25 cellular contexts compared by ENCODE assay signal in the genomic region with DNA sequence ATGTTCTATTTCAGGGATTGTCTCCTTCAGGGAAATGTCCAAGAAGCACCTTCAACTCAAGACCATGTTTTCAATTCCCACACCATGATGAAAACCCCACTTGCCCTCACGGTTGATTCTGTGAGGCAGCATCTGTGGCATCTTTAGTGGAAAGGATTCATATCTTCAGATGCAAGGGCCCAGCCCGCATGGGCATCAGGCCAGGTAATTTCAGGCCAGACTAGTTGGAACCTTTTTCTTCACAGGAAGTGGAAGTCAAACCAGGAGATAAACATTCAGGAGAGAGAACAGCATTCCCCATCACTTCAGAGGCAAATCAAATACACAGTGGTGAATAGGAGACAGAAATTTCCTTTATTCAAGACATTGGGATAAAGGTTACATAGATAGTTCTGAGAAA.
DNase-seq lines count a peak whose midpoint lies in the region; ATAC-seq and TF ChIP-seq lines count a peak whose summit lies in the region.
"Had no signal": no experiment of that assay in that cellular context is flagged by ENCODE, and none has a peak within 500 bp of the region (broad histone marks: within the 10 kb centered on the region; RNA-seq: fewer than 3 reads in every experiment).

No MANE protein-coding gene starts in this region.

- H3K27ac ChIP-seq in SK-N-SH (ENCODE audit: low read depth in 2 of 2, low read length in 1 of 2), result no peak overlapping the region
- H3K27ac ChIP-seq in sigmoid colon, result peak overlapping the region in 2 of 4 donors; percentile 4 to 7
- no peak overlapping the region for H3K27ac ChIP-seq in WERI-Rb-1
- H3K27ac ChIP-seq: 22Rv1, C4-2B, GM23248, HL-60, PC-9 had no signal

- TF ChIP-seq RAD21 in SK-N-SH (IDR thresholded peaks at IDR 0.05; ENCODE audit: low read length), result no peak

- H3K27me3 ChIP-seq in SK-N-SH (ENCODE audit: insufficient read depth) (no peaks in the 10 kb centered on the region), MG63 (no peaks in the 10 kb centered on the region), sigmoid colon (no peaks in the 10 kb centered on the region), WERI-Rb-1 (ENCODE audit: insufficient read depth, low read depth, severe bottlenecking) (no peaks in the 10 kb centered on the region)

- H3K36me3 ChIP-seq in SK-N-SH (replicated peaks in 1 of 2; ENCODE audit: control insufficient read depth in 1 of 2, insufficient read depth in 2 of 2, low read length in 1 of 2) (no peaks in the 10 kb centered on the region), MG63 (no peaks in the 10 kb centered on the region), sigmoid colon (no peaks in the 10 kb centered on the region), WERI-Rb-1 (no peaks in the 10 kb centered on the region)

- 80% methylated on average over 2 of the region's 2 CpGs for WGBS in SK-N-SH (ENCODE audit: low lambda C conversion rate)
- 82 to 86% methylated on average over 2 of the region's 2 CpGs for WGBS in sigmoid colon, 2 donors

- H3K9me3 ChIP-seq in SK-N-SH (no peaks in the 10 kb centered on the region), MG63 (no peaks in the 10 kb centered on the region), sigmoid colon (no peaks in the 10 kb centered on the region), WERI-Rb-1 (ENCODE audit: severe bottlenecking) (no peaks in the 10 kb centered on the region)

- ATAC-seq in SK-N-SH treated with all-trans-retinoic acid at 6 μM for 48 hours, result no peak
- ATAC-seq: CD8-positive, alpha-beta T cell; GM12878; K562 had no signal

- no peak for DNase-seq in SK-N-SH
- peak; percentile 25 for DNase-seq in MG63
- DNase-seq in epithelial cell of esophagus (ENCODE audit: low read depth), result peak; percentile 25
- peak; percentile 72 for DNase-seq in sigmoid colon
- DNase-seq in WERI-Rb-1, result no peak
- DNase-seq in activated CD4-positive, alpha-beta T cell treated with anti-CD3 and anti-CD28 coated beads for 48 hours, result no peak
- DNase-seq: Caco-2; CD8-positive, alpha-beta T cell; EL; GDM1; GM23248; H7; Kasumi-1; NCI-H1105 treated with DMSO at 0.1 percent for 48 hours; NCI-H146; NCI-H1930; NCI-H526 treated with DMSO at 0.1 percent for 48 hours; PC-9; SHP77 treated with DMSO at 0.1 percent for 48 hours had no signal

- H2AFZ ChIP-seq in SK-N-SH (ENCODE audit: low read depth), result no peak overlapping the region
- H2AFZ ChIP-seq: GM23248, PC-9 had no signal

- no peak for TF ChIP-seq POLR2A in sigmoid colon (IDR thresholded peaks at IDR 0.05)

- H3K4me1 ChIP-seq in SK-N-SH (ENCODE audit: control insufficient read depth in 1 of 2, insufficient read depth in 2 of 2, low read depth in 1 of 2, low read length in 1 of 2) (peaks cover 5 to 10% of the 10 kb centered on the region in 2 experiments; a peak in 2 of 4 replicates), sigmoid colon (peaks cover 0 to 32% (median 27%) of the 10 kb centered on the region in 4 donors)
- H3K4me1 ChIP-seq: Caco-2 had no signal

- no peak overlapping the region for H3K9ac ChIP-seq in SK-N-SH
- H3K9ac ChIP-seq: GM23248 had no signal

- H3K4me2 ChIP-seq in SK-N-SH, result no peak overlapping the region
- H3K4me2 ChIP-seq: PC-9 had no signal

- TF ChIP-seq EP300 in SK-N-SH (IDR thresholded peaks at IDR 0.05; ENCODE audit: borderline replicate concordance in 1 of 2, low read depth in 1 of 2, low read length in 1 of 2) (no peak), sigmoid colon (IDR thresholded peaks at IDR 0.05) (no peak)

- H3K9me2 ChIP-seq in SK-N-SH, result no peaks in the 10 kb centered on the region

- CTCF ChIA-PET in SK-N-SH (lab: Yijun Ruan, JAX), result interaction anchor here (1.0 kb wide), 1 partner anchor 28 kb away, joined by 6 read pairs; no protein-coding TSS in a partner anchor

- H3F3A ChIP-seq in SK-N-SH (replicated peaks; ENCODE audit: insufficient read depth), result no peaks in the 10 kb centered on the region

- H3K79me2 ChIP-seq in SK-N-SH (ENCODE audit: insufficient read depth), result no peaks in the 10 kb centered on the region

- no peaks in the 10 kb centered on the region for H4K20me1 ChIP-seq in SK-N-SH (ENCODE audit: insufficient read depth)

- H3K4me3 ChIP-seq in SK-N-SH (ENCODE audit: low read depth in 2 of 2, low read length in 1 of 2), result no peak overlapping the region
- H3K4me3 ChIP-seq in MG63, result no peak overlapping the region
- no peak overlapping the region for H3K4me3 ChIP-seq in epithelial cell of esophagus (ENCODE audit: low read length)
- no peak overlapping the region for H3K4me3 ChIP-seq in sigmoid colon
- H3K4me3 ChIP-seq in WERI-Rb-1 (ENCODE audit: low read depth, low read length), result no peak overlapping the region
- H3K4me3 ChIP-seq: GM12878, GM23248, K562, PC-9 had no signal

- intact Hi-C loops in sigmoid colon (cut with DNase I), result no loop called here

- TF ChIP-seq CTCF in SK-N-SH (IDR thresholded peaks at IDR 0.05) (no peak), epithelial cell of esophagus (IDR thresholded peaks at IDR 0.05; ENCODE audit: insufficient read depth, low read depth, low read length, missing control alignments) (no peak), sigmoid colon (IDR thresholded peaks at IDR 0.05) (no peak), WERI-Rb-1 (IDR thresholded peaks at IDR 0.05; ENCODE audit: low read depth, low read length) (no peak)

- POLR2A ChIA-PET in SK-N-SH (lab: Yijun Ruan, JAX), result no interaction called here

TF ChIP-seq in SK-N-SH, 30 proteins besides CTCF, POLR2A, EP300 and RAD21:
- TF ChIP-seq NFIC (IDR thresholded peaks at IDR 0.05; ENCODE audit: borderline replicate concordance), result 0 out of 2 replicates have a peak, but pooled peaks have one; percentile 24
- TF ChIP-seq JUND (IDR thresholded peaks at IDR 0.05), result no peak
- no peak for TF ChIP-seq FOXM1 (IDR thresholded peaks at IDR 0.05; ENCODE audit: low read depth)

TF ChIP-seq in SK-N-SH treated with all-trans-retinoic acid at 6 μM for 48 hours, 23 proteins besides CTCF, POLR2A, EP300 and RAD21:
- TF ChIP-seq ARNTL (CRISPR knock-in tag; IDR thresholded peaks at IDR 0.05; ENCODE audit: borderline replicate concordance, low read depth), result no peak

Comparison
In these comparisons a context has a peak if more than half of its experiments do, and no peak if none do; other contexts are left out.
1. DNase-seq: peak in MG63 (single experiment), epithelial cell of esophagus (single experiment) and sigmoid colon (single experiment); none in SK-N-SH (single experiment), WERI-Rb-1 (single experiment) and activated CD4-positive, alpha-beta T cell treated with anti-CD3 and anti-CD28 coated beads for 48 hours (single experiment).